In the genomic region with DNA sequence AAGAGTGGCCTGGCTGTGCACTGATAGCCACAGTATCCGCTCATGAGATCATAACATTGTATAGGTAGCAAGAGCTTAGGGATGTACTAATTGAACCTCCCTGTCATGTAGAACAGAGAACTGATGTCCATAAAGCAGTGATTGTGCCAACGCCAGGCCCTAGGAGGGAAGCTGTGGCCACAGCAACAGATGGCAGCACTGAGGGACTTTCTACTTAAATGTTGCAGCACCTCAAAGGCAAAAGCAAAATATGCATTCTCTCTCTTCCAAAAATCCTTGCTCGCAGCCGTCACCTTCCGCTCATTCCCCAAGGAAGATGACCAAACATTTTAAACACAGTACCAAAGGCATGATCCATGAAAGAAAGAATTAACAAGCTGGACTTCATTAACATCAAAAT, we compare ENCODE assay signal across 14 cellular contexts. TPM values are rescaled to one million over a fixed set of nuclear protein-coding genes. Genes with fewer than 3 reads are reported as not detected.
DNase-seq lines count a peak whose midpoint lies in the region; ATAC-seq and TF ChIP-seq lines count a peak whose summit lies in the region.
"Had no signal": no experiment of that assay in that cellular context is flagged by ENCODE, and none has a peak within 500 bp of the region (broad histone marks: within the 10 kb centered on the region; RNA-seq: fewer than 3 reads in every experiment).

No MANE protein-coding gene starts in this region.

- peak; percentile 42; the same call in 1 of the 3 replicates for ATAC-seq in SK-N-SH treated with all-trans-retinoic acid at 6 μM for 48 hours
- ATAC-seq in gastrocnemius medialis = no peak
- no peak for ATAC-seq in HG03135 (IDR thresholded peaks at IDR 0.05; ENCODE audit: unreplicated experiment)
- no peak for ATAC-seq in GM19328 (IDR thresholded peaks at IDR 0.05; ENCODE audit: unreplicated experiment)
- ATAC-seq: activated T-cell treated with anti-CD3 and anti-CD28 coated beads, Interleukin-2, amount 50 U/mL, for 4 hours had no signal

- no peak for TF ChIP-seq POLR2A in gastrocnemius medialis (IDR thresholded peaks at IDR 0.05)

- H3K4me3 ChIP-seq in foreskin fibroblast (ENCODE audit: low read depth in 1 of 2, low read length in 2 of 2) (no peak overlapping the region), gastrocnemius medialis (no peak overlapping the region)
- H3K4me3 ChIP-seq: ovary had no signal

- H3K9me3 ChIP-seq in gastrocnemius medialis = no peaks in the 10 kb centered on the region
- H3K9me3 ChIP-seq: ovary had no signal

- TF ChIP-seq CTCF in GM12872 (IDR thresholded peaks at IDR 0.05; ENCODE audit: insufficient read depth, low read depth, low read length) (0 out of 3 replicates have a peak, but pooled peaks have one; percentile 18), foreskin fibroblast (IDR thresholded peaks at IDR 0.05; ENCODE audit: low read depth, low read length) (peak; percentile 7), gastrocnemius medialis (IDR thresholded peaks at IDR 0.05 in 4 of 5, conservative IDR thresholded peaks at IDR 0.05 in 1 of 5) (no peak)

- in situ Hi-C loops in gastrocnemius medialis (cut with MboI; ENCODE audit: low sequenced_read_pairs in 4 of 4) = no loop called here

- peak overlapping the region in 3 of 4 donors; percentile 10 to 45 (median 10) for H3K27ac ChIP-seq in gastrocnemius medialis
- H3K27ac ChIP-seq: ovary had no signal

- no peaks in the 10 kb centered on the region for H3K36me3 ChIP-seq in gastrocnemius medialis
- H3K36me3 ChIP-seq: ovary had no signal

- intact Hi-C loops in gastrocnemius medialis (cut with DNase I; ENCODE audit: low total_unique reads) = no loop called here

- peak in 1 of 2 donors; percentile 26 for DNase-seq in foreskin fibroblast
- DNase-seq in gastrocnemius medialis = no peak
- DNase-seq in NCI-H345 (lab: John Stamatoyannopoulos, UW) = no peak
- DNase-seq in NCI-H2081 (lab: John Stamatoyannopoulos, UW) = no peak
- DNase-seq: activated T-cell treated with anti-CD3 and anti-CD28 coated beads, Interleukin-2, amount 50 U/mL, for 4 hours; caudate nucleus; foreskin melanocyte; NCI-H2107; ovary; stimulated activated CD4-positive, alpha-beta T cell treated with anti-CD3 and anti-CD28 coated beads, Interleukin-4, amount 100 ng/mL, for 4 hours had no signal

- no peaks in the 10 kb centered on the region for H3K27me3 ChIP-seq in gastrocnemius medialis
- H3K27me3 ChIP-seq: ovary had no signal

- peaks cover 8 to 17% of the 10 kb centered on the region in 2 donors for H3K4me1 ChIP-seq in gastrocnemius medialis

TF ChIP-seq in SK-N-SH treated with all-trans-retinoic acid at 6 μM for 48 hours, 23 proteins besides CTCF, POLR2A, EP300 and RAD21:
- no peak for TF ChIP-seq SNAI2 (CRISPR knock-in tag; IDR thresholded peaks at IDR 0.05)
- no peak for TF ChIP-seq ZC3H10 (CRISPR knock-in tag; IDR thresholded peaks at IDR 0.05)
- TF ChIP-seq ARNTL (CRISPR knock-in tag; IDR thresholded peaks at IDR 0.05; ENCODE audit: borderline replicate concordance, low read depth) = no peak
- no peak for TF ChIP-seq ZFP30 (CRISPR knock-in tag; IDR thresholded peaks at IDR 0.05)
- no peak for TF ChIP-seq ZNF565 (CRISPR knock-in tag; conservative IDR thresholded peaks at IDR 0.05; ENCODE audit: low read depth)
- TF ChIP-seq ISL1 (CRISPR knock-in tag; IDR thresholded peaks at IDR 0.05) = no peak
- TF ChIP-seq TSHZ2 (CRISPR knock-in tag; IDR thresholded peaks at IDR 0.05) = no peak
- no peak for TF ChIP-seq RARB (CRISPR knock-in tag; IDR thresholded peaks at IDR 0.05)
- no peak for TF ChIP-seq PATZ1 (CRISPR knock-in tag; IDR thresholded peaks at IDR 0.05; ENCODE audit: borderline replicate concordance)
- no peak for TF ChIP-seq OSR1 (CRISPR knock-in tag; IDR thresholded peaks at IDR 0.05)
- TF ChIP-seq ZNF70 (CRISPR knock-in tag; IDR thresholded peaks at IDR 0.05) = no peak
- TF ChIP-seq ZFP3 (CRISPR knock-in tag; IDR thresholded peaks at IDR 0.05) = no peak
TF ChIP-seq in SK-N-SH treated with all-trans-retinoic acid at 6 μM for 48 hours: peak in this region for 0.

RNA-seq across cellular contexts. Expression of gene COL4A1, which starts 32.3 kb away (rescaled TPM):
- 100 to 1,000 TPM in 3 of 4 donors, 10 to 100 TPM in 1; 60.5 to 127 (median 120) TPM for total RNA-seq in gastrocnemius medialis

RNA-seq across cellular contexts. Expression of gene COL4A2, which starts 32.4 kb away (rescaled TPM):
- total RNA-seq in gastrocnemius medialis = 10 to 100 TPM; 51.2 to 85.8 (median 70.5) TPM

Comparison
In these comparisons a context has a peak if more than half of its experiments do, and no peak if none do; other contexts are left out.
1. CTCF ChIP-seq: peak in GM12872 (single experiment) and foreskin fibroblast (single experiment); none in gastrocnemius medialis (0 of 5).